8 cellular contexts compared by ENCODE assay signal in the genomic region with DNA sequence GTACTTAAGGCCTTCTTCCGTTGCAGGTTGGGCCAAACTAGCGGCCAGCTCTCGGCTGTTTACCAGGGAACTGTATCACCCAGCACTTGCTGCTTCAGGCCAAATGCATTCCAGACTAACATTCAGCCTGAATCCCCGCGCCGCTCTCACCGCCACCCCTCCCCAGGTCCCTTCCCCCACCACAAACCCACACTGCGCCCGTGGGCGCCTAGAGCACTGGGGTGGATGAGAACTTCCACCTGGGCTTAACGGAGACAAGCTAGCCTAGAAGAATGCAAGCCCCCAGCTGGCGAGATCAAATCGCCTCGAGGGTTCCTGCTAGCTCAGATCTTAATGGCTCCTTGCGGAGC. TPM values are rescaled to one million over a fixed set of nuclear protein-coding genes. Genes with fewer than 3 reads are reported as not detected.
A peak's percentile ranks its signal among the peaks of the same experiment; 100 is the strongest.
DNase-seq lines count a peak whose midpoint lies in the region; ATAC-seq, FAIRE-seq and TF ChIP-seq lines count a peak whose summit lies in the region.

No MANE protein-coding gene starts in this region.

- peak overlapping the region; percentile 77 to 89 (median 87) for H3K9ac ChIP-seq in BLaER1 treated with 17β-estradiol and CSF1 and Interleukin-3, amounts not matched to agents 10 nM and 100 nM

- peaks cover 6% of the 10 kb centered on the region for H3K36me3 Mint-ChIP-seq in activated T-helper 17 cell treated with anti-CD3 and anti-CD28 coated beads, Interleukin-2, amount 50 U/mL, for 72 hours (ENCODE audit: low read depth)

- intact Hi-C loops in Right ventricle myocardium superior (cut with DNase I) (loop anchor here (10.0 kb wide), 1 partner anchor 123 kb away; no protein-coding TSS in a partner anchor), pancreas (cut with DNase I) (no loop called here)

- no peaks in the 10 kb centered on the region for H3K9me3 ChIP-seq in BLaER1 treated with 17β-estradiol and CSF1 and Interleukin-3, amounts not matched to agents 10 nM and 100 nM (replicated peaks in 1 of 11)
- no peaks in the 10 kb centered on the region for H3K9me3 ChIP-seq in pancreas

- peak overlapping the region; percentile 84 for H3K27ac Mint-ChIP-seq in activated T-helper 17 cell treated with anti-CD3 and anti-CD28 coated beads, Interleukin-2, amount 50 U/mL, for 72 hours

- H3K27me3 Mint-ChIP-seq in activated T-helper 17 cell treated with anti-CD3 and anti-CD28 coated beads, Interleukin-2, amount 50 U/mL, for 72 hours: no peaks in the 10 kb centered on the region

- H3K4me2 ChIP-seq in BLaER1 treated with 17β-estradiol and CSF1 and Interleukin-3, amounts not matched to agents 10 nM and 100 nM: peak overlapping the region; percentile 72 to 94 (median 86)

- H3K4me3 ChIP-seq in BLaER1 treated with 17β-estradiol and CSF1 and Interleukin-3, amounts not matched to agents 10 nM and 100 nM: peak overlapping the region; percentile 61 to 80 (median 74)
- peak overlapping the region; percentile 34 to 76 (median 52) for H3K4me3 ChIP-seq in pancreas

- no peaks in the 10 kb centered on the region for H3K9me3 Mint-ChIP-seq in activated T-helper 17 cell treated with anti-CD3 and anti-CD28 coated beads, Interleukin-2, amount 50 U/mL, for 72 hours

- H3K4me1 ChIP-seq in BLaER1 treated with 17β-estradiol and CSF1 and Interleukin-3, amounts not matched to agents 10 nM and 100 nM: peaks cover 14 to 18% (median 15%) of the 10 kb centered on the region in 10 experiments
- H3K4me1 ChIP-seq in pancreas: peaks cover 8 to 20% (median 18%) of the 10 kb centered on the region in 3 donors

- ATAC-seq in HG02759 (IDR thresholded peaks at IDR 0.05; ENCODE audit: unreplicated experiment): peak; percentile 36
- ATAC-seq in activated T-helper 17 cell treated with anti-CD3 and anti-CD28 coated beads, Interleukin-2, amount 50 U/mL, for 72 hours (replicated peaks): no peak
- ATAC-seq in Right ventricle myocardium superior (ENCODE audit: poor library complexity): peak; percentile 61
- ATAC-seq in pancreas: peak; percentile 44 to 68 (median 54)
- no peak for ATAC-seq in GM18517 (IDR thresholded peaks at IDR 0.05; ENCODE audit: unreplicated experiment)

- DNase-seq in Right ventricle myocardium superior (peak; percentile 70), pancreas (peak in 5 of 6 donors; percentile 30 to 77 (median 44)), NCI-H748 (lab: John Stamatoyannopoulos, UW; ENCODE audit: unreplicated experiment) (no peak), GDM1 (lab: John Stamatoyannopoulos, UW) (no peak)

- peaks cover 0 to 5% (median 0%) of the 10 kb centered on the region in 11 experiments; a peak in 2 of 22 replicates for H3K36me3 ChIP-seq in BLaER1 treated with 17β-estradiol and CSF1 and Interleukin-3, amounts not matched to agents 10 nM and 100 nM
- H3K36me3 ChIP-seq in pancreas: no peaks in the 10 kb centered on the region

- TF ChIP-seq CTCF in pancreas (IDR thresholded peaks at IDR 0.05): no peak

- H3K4me3 Mint-ChIP-seq in activated T-helper 17 cell treated with anti-CD3 and anti-CD28 coated beads, Interleukin-2, amount 50 U/mL, for 72 hours: peak overlapping the region; percentile 93

- H3K4me1 Mint-ChIP-seq in activated T-helper 17 cell treated with anti-CD3 and anti-CD28 coated beads, Interleukin-2, amount 50 U/mL, for 72 hours: peaks cover 14% of the 10 kb centered on the region

- FAIRE-seq in pancreas (lab: Jason Lieb, UNC): no peak

- peaks cover 0 to 10% (median 0%) of the 10 kb centered on the region in 11 experiments; a peak in 5 of 22 replicates for H4K20me1 ChIP-seq in BLaER1 treated with 17β-estradiol and CSF1 and Interleukin-3, amounts not matched to agents 10 nM and 100 nM

- peak overlapping the region; percentile 73 to 91 (median 82); a peak in 21 of 22 replicates for H3K27ac ChIP-seq in BLaER1 treated with 17β-estradiol and CSF1 and Interleukin-3, amounts not matched to agents 10 nM and 100 nM
- peak overlapping the region; percentile 77 to 97 (median 87) for H3K27ac ChIP-seq in pancreas

- 0 to 1% methylated on average over 15 of the region's 15 CpGs for WGBS in pancreas, 2 donors

- no peaks in the 10 kb centered on the region for H3K27me3 ChIP-seq in BLaER1 treated with 17β-estradiol and CSF1 and Interleukin-3, amounts not matched to agents 10 nM and 100 nM
- H3K27me3 ChIP-seq in pancreas: no peaks in the 10 kb centered on the region

RNA-seq across cellular contexts. Expression of a gene that starts 0.6 kb away (rescaled TPM):
- total RNA-seq in activated T-helper 17 cell treated with anti-CD3 and anti-CD28 coated beads, Interleukin-2, amount 50 U/mL, for 72 hours: 10 to 100 TPM; 19.2 to 48.0 TPM
- 33.8 TPM for total RNA-seq in Right ventricle myocardium superior
- 10 to 100 TPM; 12.4 to 30.5 (median 19.2) TPM for total RNA-seq in pancreas
- polyA plus RNA-seq in pancreas: 10 to 100 TPM in 1 of 2 donors, 1 to 10 TPM in 1; 9.1 to 20.4 TPM

RNA-seq across cellular contexts. Expression of a gene that starts 33.7 kb away (rescaled TPM):
- not detected for total RNA-seq in activated T-helper 17 cell treated with anti-CD3 and anti-CD28 coated beads, Interleukin-2, amount 50 U/mL, for 72 hours
- not detected for total RNA-seq in Right ventricle myocardium superior
- total RNA-seq in pancreas: not detected
- polyA plus RNA-seq in pancreas: not detected

RNA-seq across cellular contexts. Expression of a gene that starts 53.3 kb away (rescaled TPM):
- not detected for total RNA-seq in activated T-helper 17 cell treated with anti-CD3 and anti-CD28 coated beads, Interleukin-2, amount 50 U/mL, for 72 hours
- total RNA-seq in Right ventricle myocardium superior (not detected), pancreas (not detected)
- not detected for polyA plus RNA-seq in pancreas

Comparison
In these comparisons a context has a peak if more than half of its experiments do, and no peak if none do; other contexts are left out.
1. ATAC-seq: peak in HG02759 (single experiment), Right ventricle myocardium superior (single experiment) and pancreas (4 of 4); none in activated T-helper 17 cell treated with anti-CD3 and anti-CD28 coated beads, Interleukin-2, amount 50 U/mL, for 72 hours (single experiment) and GM18517 (single experiment).
2. DNase-seq: peak in Right ventricle myocardium superior (single experiment) and pancreas (5 of 6); none in NCI-H748 (single experiment) and GDM1 (single experiment).